9 cellular contexts compared by ENCODE assay signal in the genomic region with DNA sequence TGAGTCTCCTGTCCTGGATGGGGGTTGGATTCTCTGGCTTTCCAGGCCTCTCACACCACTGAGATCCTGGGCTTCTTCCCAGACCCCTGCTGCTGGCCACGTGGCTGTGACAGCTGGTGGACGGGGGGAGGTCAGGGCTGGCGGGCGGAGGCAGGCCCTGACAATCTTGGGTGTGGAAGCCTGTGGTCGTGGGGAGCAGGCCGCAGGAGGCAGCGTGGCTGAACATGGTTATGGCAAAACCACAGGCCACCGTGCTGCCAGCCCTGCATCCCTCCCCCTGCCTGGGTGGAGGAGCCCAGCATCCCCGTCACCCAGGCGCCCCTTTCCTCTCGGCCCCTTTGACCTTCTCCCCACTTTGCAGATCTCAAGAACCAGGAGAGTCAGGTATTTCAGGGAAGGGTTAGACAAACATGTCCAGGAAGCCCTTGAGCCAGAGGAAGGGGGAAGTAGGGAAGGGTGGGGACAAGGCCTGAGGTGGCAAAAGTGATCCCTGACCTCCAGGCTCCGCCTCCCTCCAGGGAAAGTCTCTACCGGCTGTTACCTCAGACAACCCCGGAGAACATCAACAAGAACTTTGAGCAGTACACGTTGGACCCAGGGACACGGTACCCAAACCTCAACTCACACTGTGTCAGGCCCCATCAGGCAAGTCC.
DNase-seq lines count a peak whose midpoint lies in the region; TF ChIP-seq lines count a peak whose summit lies in the region.
"Had no signal": no experiment of that assay in that cellular context is flagged by ENCODE, and none has a peak within 500 bp of the region (broad histone marks: within the 10 kb centered on the region; RNA-seq: fewer than 3 reads in every experiment).

No MANE protein-coding gene starts in this region.

- no TSS peak for BruUV-seq in PC-9 (replicated peaks; lab: Mats Ljungman, UMichigan)

- H3K23ac ChIP-seq in mesendoderm (ENCODE audit: low read length), result no peak overlapping the region

- no peak overlapping the region for H2BK5ac ChIP-seq in mesendoderm (ENCODE audit: low read length)

- no peaks in the 10 kb centered on the region for H3K9me3 ChIP-seq in PC-9 (ENCODE audit: insufficient read depth, low read depth)

- no peaks in the 10 kb centered on the region for H3K9me2 ChIP-seq in PC-9 (ENCODE audit: insufficient read depth)

- no peak overlapping the region for H2BK15ac ChIP-seq in mesendoderm (replicated peaks; ENCODE audit: low read depth)

- CTCF ChIA-PET in PC-9 (lab: Charles Lee), result no interaction called here

- H2AFZ ChIP-seq in PC-9, result no peak overlapping the region

- no peaks in the 10 kb centered on the region for H3K27me3 ChIP-seq in PC-9 (ENCODE audit: insufficient read depth, low read depth)
- H3K27me3 ChIP-seq in dorsolateral prefrontal cortex, result no peaks in the 10 kb centered on the region
- H3K27me3 ChIP-seq in mesendoderm (ENCODE audit: insufficient read depth, low read length, poor library complexity), result no peaks in the 10 kb centered on the region

- WGBS in mesendoderm (ENCODE audit: extremely low coverage, insufficient coverage, low lambda C conversion rate), result no CpG with 5 or more reads among the region's 16 CpGs

- H3K79me1 ChIP-seq in mesendoderm (ENCODE audit: low read length), result no peaks in the 10 kb centered on the region

- no peak overlapping the region for H3K9ac ChIP-seq in mesendoderm (ENCODE audit: low read length)

- peaks cover 41% of the 10 kb centered on the region for H3F3A ChIP-seq in PC-9 (ENCODE audit: insufficient read depth, low read depth)

- no peak overlapping the region for H4K8ac ChIP-seq in mesendoderm (ENCODE audit: low read depth, low read length)

- no peak overlapping the region for H4K5ac ChIP-seq in mesendoderm (ENCODE audit: low read length)

- no peak overlapping the region for H3K4ac ChIP-seq in mesendoderm (ENCODE audit: low read depth, low read length)

- TF ChIP-seq CTCF in AG10803 (conservative IDR thresholded peaks at IDR 0.05; ENCODE audit: low read length), result no peak
- no peak for TF ChIP-seq CTCF in PC-9 (conservative IDR thresholded peaks at IDR 0.05)
- no peak for TF ChIP-seq CTCF in dorsolateral prefrontal cortex (IDR thresholded peaks at IDR 0.05 in 54 of 56, conservative IDR thresholded peaks at IDR 0.05 in 2 of 56; ENCODE audit: low read depth in 1 of 56, partially characterized antibody in 56 of 56)

- peak overlapping the region; percentile 76 for H3K4me2 ChIP-seq in PC-9
- H3K4me2 ChIP-seq in mesendoderm (ENCODE audit: low read length), result no peak overlapping the region

- peak overlapping the region; percentile 94 for H3K27ac ChIP-seq in PC-9
- H3K27ac ChIP-seq in dorsolateral prefrontal cortex, result peak overlapping the region in 41 of 59 donors; percentile 4 to 91 (median 63)
- no peak overlapping the region for H3K27ac ChIP-seq in mesendoderm (ENCODE audit: low read depth, low read length)

- H2BK120ac ChIP-seq in mesendoderm (ENCODE audit: low read depth, low read length), result no peak overlapping the region

- intact Hi-C loops in PC-9 (cut with micrococcal nuclease; ENCODE audit: unreplicated experiment) (loop anchor here (5.0 to 10.0 kb wide), 2 partner anchors 57 to 130 kb away; no protein-coding TSS in a partner anchor), dorsolateral prefrontal cortex (cut with DNase I) (loop anchor here in 1 of 2 donors (5.0 kb wide), 2 partner anchors 60 to 130 kb away; no protein-coding TSS in a partner anchor)

- H3K18ac ChIP-seq in mesendoderm (ENCODE audit: low read length), result no peak overlapping the region

- 0 out of 2 replicates have a peak, but pooled peaks cover 3% of the 10 kb centered on the region for H3K36me3 ChIP-seq in PC-9 (ENCODE audit: low read depth)
- H3K36me3 ChIP-seq in mesendoderm (ENCODE audit: control insufficient read depth, insufficient read depth, low read length), result no peaks in the 10 kb centered on the region

- H2AK5ac ChIP-seq in mesendoderm (ENCODE audit: low read length), result no peak overlapping the region

- H3K79me2 ChIP-seq in PC-9 (ENCODE audit: low read depth) (no peaks in the 10 kb centered on the region), mesendoderm (ENCODE audit: control insufficient read depth, insufficient read depth, low read length) (no peaks in the 10 kb centered on the region)

- H4K20me1 ChIP-seq in PC-9 (ENCODE audit: insufficient read depth), result no peaks in the 10 kb centered on the region

- POLR2A ChIA-PET in PC-9 (lab: Charles Lee; ENCODE audit: unreplicated experiment), result no interaction called here

- H3K4me3 ChIP-seq in AG10803 (ENCODE audit: low read length) (no peak overlapping the region), PC-9 (no peak overlapping the region), dorsolateral prefrontal cortex (peak overlapping the region in 1 of 59 donors; percentile 7), mesendoderm (ENCODE audit: low read length) (no peak overlapping the region)

- peaks cover 66% of the 10 kb centered on the region for H3K4me1 ChIP-seq in PC-9 (replicated peaks; ENCODE audit: insufficient read depth)
- no peaks in the 10 kb centered on the region for H3K4me1 ChIP-seq in mesendoderm (ENCODE audit: control insufficient read depth, low read depth, low read length)

- peak; percentile 52 for DNase-seq in AG10803 (ENCODE audit: low read depth)
- peak; percentile 20 to 81 for DNase-seq in PC-9
- DNase-seq in dorsolateral prefrontal cortex, result peak in 3 of 10 donors; percentile 57 to 89 (median 63)
- DNase-seq in mesendoderm, result peak; percentile 49
- no peak for DNase-seq in RKO (ENCODE audit: low spot score)
- DNase-seq in activated T-cell treated with anti-CD3 and anti-CD28 coated beads, Interleukin-2, amount 50 U/mL, for 1 hour, result no peak
- DNase-seq in NCI-H1694 treated with DMSO at 0.1 percent for 48 hours (lab: John Stamatoyannopoulos, UW), result no peak
- no peak for DNase-seq in activated naive CD4-positive, alpha-beta T cell treated with anti-CD3 and anti-CD28 coated beads, Interleukin-2, amount 50 U/mL, for 16 hours
- DNase-seq: erythroblast had no signal

- no peak overlapping the region for H3K56ac ChIP-seq in mesendoderm (ENCODE audit: low read length)

Comparison
In these comparisons a context has a peak if more than half of its experiments do, and no peak if none do; other contexts are left out.
1. DNase-seq: peak in AG10803 (single experiment), PC-9 (2 of 2) and mesendoderm (single experiment); none in RKO (single experiment), activated T-cell treated with anti-CD3 and anti-CD28 coated beads, Interleukin-2, amount 50 U/mL, for 1 hour (single experiment), NCI-H1694 treated with DMSO at 0.1 percent for 48 hours (single experiment) and activated naive CD4-positive, alpha-beta T cell treated with anti-CD3 and anti-CD28 coated beads, Interleukin-2, amount 50 U/mL, for 16 hours (single experiment).